ENCODE assay signal across 10 cellular contexts in the genomic region with DNA sequence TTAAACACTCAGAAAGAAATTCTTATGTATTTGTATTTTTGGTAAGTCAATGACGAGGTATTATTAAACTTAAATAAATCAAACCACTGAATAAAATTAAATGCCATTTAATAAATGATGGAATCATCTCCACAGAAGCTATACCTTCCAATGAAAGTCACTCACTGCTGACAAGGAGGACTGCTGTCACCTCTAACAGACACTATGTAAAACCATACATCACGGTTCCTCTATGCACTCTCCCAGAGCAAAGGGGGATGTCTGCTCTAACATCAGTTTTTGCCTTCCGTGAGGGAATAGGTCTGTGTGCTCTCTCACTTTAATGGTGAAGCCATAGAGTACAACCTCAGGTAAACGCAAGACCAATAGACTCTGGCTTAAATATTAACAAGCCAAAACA.
DNase-seq lines count a peak whose midpoint lies in the region; ATAC-seq lines count a peak whose summit lies in the region.
"Had no signal": no experiment of that assay in that cellular context is flagged by ENCODE, and none has a peak within 500 bp of the region (broad histone marks: within the 10 kb centered on the region; RNA-seq: fewer than 3 reads in every experiment).

No MANE protein-coding gene starts in this region.

- peak; percentile 27 for ATAC-seq in GM21723 (IDR thresholded peaks at IDR 0.05; ENCODE audit: unreplicated experiment)
- peak; percentile 19 for ATAC-seq in HG03575 (IDR thresholded peaks at IDR 0.05; ENCODE audit: extremely low read depth, insufficient number of reproducible peaks, low FRiP score, unreplicated experiment)

- peaks cover 2% of the 10 kb centered on the region for H3K27me3 Mint-ChIP-seq in activated CD4-positive, alpha-beta T cell treated with anti-CD3 and anti-CD28 coated beads, Interleukin-2, amount 10 ng/mL, durations not matched to agents 7 days and 5 days

- peak overlapping the region; percentile 67 for H3K27ac Mint-ChIP-seq in activated CD4-positive, alpha-beta T cell treated with anti-CD3 and anti-CD28 coated beads, Interleukin-2, amount 10 ng/mL, durations not matched to agents 7 days and 5 days

- DNase-seq in activated CD4-positive, alpha-beta T cell treated with anti-CD3 and anti-CD28 coated beads, Interleukin-2, amount 10 ng/mL, durations not matched to agents 7 days and 5 days = no peak
- no peak for DNase-seq in activated CD4-positive, alpha-beta T cell treated with anti-CD3 and anti-CD28 coated beads for 4 hours
- DNase-seq in renal cortical epithelial cell (ENCODE audit: low read depth) = peak; percentile 70
- DNase-seq in glomerular visceral epithelial cell (ENCODE audit: extremely low spot score) = no peak
- no peak for DNase-seq in cortex of kidney (lab: John Stamatoyannopoulos, UW)
- DNase-seq in SIG-M5 (lab: John Stamatoyannopoulos, UW) = no peak
- DNase-seq: MM.1S, OCI-M1 had no signal

- POLR2A ChIA-PET in activated CD4-positive, alpha-beta T cell treated with anti-CD3 and anti-CD28 coated beads, Interleukin-2, amount 10 ng/mL, durations not matched to agents 7 days and 5 days (lab: Charles Lee) = no interaction called here

- H3K4me3 Mint-ChIP-seq in activated CD4-positive, alpha-beta T cell treated with anti-CD3 and anti-CD28 coated beads, Interleukin-2, amount 10 ng/mL, durations not matched to agents 7 days and 5 days = no peak overlapping the region

- peaks cover 2% of the 10 kb centered on the region for H3K36me3 Mint-ChIP-seq in activated CD4-positive, alpha-beta T cell treated with anti-CD3 and anti-CD28 coated beads, Interleukin-2, amount 10 ng/mL, durations not matched to agents 7 days and 5 days (ENCODE audit: low read depth)

- no peaks in the 10 kb centered on the region for H3K9me3 Mint-ChIP-seq in activated CD4-positive, alpha-beta T cell treated with anti-CD3 and anti-CD28 coated beads, Interleukin-2, amount 10 ng/mL, durations not matched to agents 7 days and 5 days

- CTCF ChIA-PET in activated CD4-positive, alpha-beta T cell treated with anti-CD3 and anti-CD28 coated beads, Interleukin-2, amount 10 ng/mL, durations not matched to agents 7 days and 5 days (lab: Charles Lee) = no interaction called here

- peaks cover 54% of the 10 kb centered on the region for H3K4me1 Mint-ChIP-seq in activated CD4-positive, alpha-beta T cell treated with anti-CD3 and anti-CD28 coated beads, Interleukin-2, amount 10 ng/mL, durations not matched to agents 7 days and 5 days
